In genomic region chr10:110577056-110577455, GRCh38 we compare ENCODE assay signal across 1 cellular context.
TF ChIP-seq lines count a peak whose summit lies in the region.

No MANE protein-coding gene starts in this region.

TF ChIP-seq in IMR-90, 13 proteins besides CTCF, POLR2A, EP300 and RAD21:
- TF ChIP-seq, protein P1, sequence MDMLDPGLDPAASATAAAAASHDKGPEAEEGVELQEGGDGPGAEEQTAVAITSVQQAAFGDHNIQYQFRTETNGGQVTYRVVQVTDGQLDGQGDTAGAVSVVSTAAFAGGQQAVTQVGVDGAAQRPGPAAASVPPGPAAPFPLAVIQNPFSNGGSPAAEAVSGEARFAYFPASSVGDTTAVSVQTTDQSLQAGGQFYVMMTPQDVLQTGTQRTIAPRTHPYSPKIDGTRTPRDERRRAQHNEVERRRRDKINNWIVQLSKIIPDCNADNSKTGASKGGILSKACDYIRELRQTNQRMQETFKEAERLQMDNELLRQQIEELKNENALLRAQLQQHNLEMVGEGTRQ (IDR thresholded peaks at IDR 0.05; ENCODE audit: low read depth, low read length), result no peak
- TF ChIP-seq RFX5 (IDR thresholded peaks at IDR 0.05; ENCODE audit: low read depth, low read length) (no peak), BHLHE40 (IDR thresholded peaks at IDR 0.05; ENCODE audit: low read depth, low read length) (no peak), MXI1 (IDR thresholded peaks at IDR 0.05; ENCODE audit: borderline replicate concordance, low read depth, low read length) (no peak), RCOR1 (IDR thresholded peaks at IDR 0.05; ENCODE audit: insufficient replicate concordance, low read length) (no peak), CEBPB (IDR thresholded peaks at IDR 0.05; ENCODE audit: low read depth, low read length) (no peak), SMC3 (IDR thresholded peaks at IDR 0.05; ENCODE audit: low read depth, low read length) (no peak), FOS (IDR thresholded peaks at IDR 0.05; ENCODE audit: low read depth, low read length) (no peak), MAZ (IDR thresholded peaks at IDR 0.05; ENCODE audit: borderline replicate concordance, low read depth, low read length) (no peak), NFE2L2 (IDR thresholded peaks at IDR 0.05; ENCODE audit: low read depth, low read length) (no peak), CHD1 (IDR thresholded peaks at IDR 0.05; ENCODE audit: low read depth, low read length) (no peak), MAFK (IDR thresholded peaks at IDR 0.05; ENCODE audit: low read depth, low read length) (no peak)
- TF ChIP-seq, protein P2, sequence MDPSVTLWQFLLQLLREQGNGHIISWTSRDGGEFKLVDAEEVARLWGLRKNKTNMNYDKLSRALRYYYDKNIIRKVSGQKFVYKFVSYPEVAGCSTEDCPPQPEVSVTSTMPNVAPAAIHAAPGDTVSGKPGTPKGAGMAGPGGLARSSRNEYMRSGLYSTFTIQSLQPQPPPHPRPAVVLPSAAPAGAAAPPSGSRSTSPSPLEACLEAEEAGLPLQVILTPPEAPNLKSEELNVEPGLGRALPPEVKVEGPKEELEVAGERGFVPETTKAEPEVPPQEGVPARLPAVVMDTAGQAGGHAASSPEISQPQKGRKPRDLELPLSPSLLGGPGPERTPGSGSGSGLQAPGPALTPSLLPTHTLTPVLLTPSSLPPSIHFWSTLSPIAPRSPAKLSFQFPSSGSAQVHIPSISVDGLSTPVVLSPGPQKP (IDR thresholded peaks at IDR 0.05; ENCODE audit: borderline replicate concordance, low read depth, low read length), result no peak
